30 cellular contexts compared by ENCODE assay signal in genomic region chr5:136143312-136143711, GRCh38. TPM values are rescaled to one million over a fixed set of nuclear protein-coding genes. Genes with fewer than 3 reads are reported as not detected.
"Had no signal": no experiment of that assay in that cellular context is flagged by ENCODE, and none has a peak within 500 bp of the region (broad histone marks: within the 10 kb centered on the region; RNA-seq: fewer than 3 reads in every experiment).

No MANE protein-coding gene starts in this region.

- H3K4me1 ChIP-seq: SJSA1 had no signal

- ATAC-seq: activated CD4-positive, CD25-positive, alpha-beta regulatory T cell treated with anti-CD3 and anti-CD28 coated beads, Interleukin-2, amount 50 U/mL, for 24 hours; activated CD8-positive, alpha-beta T cell treated with anti-CD3 and anti-CD28 coated beads, Interleukin-2, amount 10 ng/mL, durations not matched to agents 7 days and 5 days; SK-N-SH treated with all-trans-retinoic acid at 6 μM for 48 hours; T-cell had no signal

- H3K36me3 ChIP-seq: adrenal gland, Peyer's patch had no signal

- DNase-seq: activated CD4-positive, alpha-beta T cell treated with anti-CD3 and anti-CD28 coated beads for 4 hours; activated CD4-positive, alpha-beta T cell treated with anti-CD3 and anti-CD28 coated beads, Interleukin-2, amount 50 U/mL, for 4 hours; activated CD8-positive, alpha-beta memory T cell treated with anti-CD3 and anti-CD28 coated beads, Interleukin-2, amount 50 U/mL, for 48 hours; activated CD8-positive, alpha-beta T cell treated with anti-CD3 and anti-CD28 coated beads, Interleukin-2, amount 10 ng/mL, durations not matched to agents 7 days and 5 days; activated naive CD4-positive, alpha-beta T cell treated with anti-CD3 and anti-CD28 coated beads, Interleukin-2, amount 50 U/mL, for 16 hours; activated naive CD8-positive, alpha-beta T cell treated with anti-CD3 and anti-CD28 coated beads, Interleukin-2, amount 10 ng/mL, durations not matched to agents 7 days and 5 days; activated T-cell treated with anti-CD3 and anti-CD28 coated beads, Interleukin-2, amount 50 U/mL, for 1 hour; adrenal gland; anterior cingulate cortex; cerebellar nuclear complex; Kasumi-1; NCI-H1092; NCI-H1930; NCI-H2171; NCI-H226; NCI-H510A; NCI-H526 treated with DMSO at 0.1 percent for 48 hours; NCI-H82; Peyer's patch; SHP77; T-cell; T-helper 2 cell; T1000 had no signal

- H3K27ac ChIP-seq: adrenal gland, Peyer's patch, RWPE1, SJSA1 had no signal

- H3K27me3 ChIP-seq: adrenal gland, Peyer's patch, SJSA1 had no signal

- H3K4me3 ChIP-seq: adrenal gland, Peyer's patch, SJSA1 had no signal

- FAIRE-seq: TTC549 had no signal

- H3K9me3 ChIP-seq: adrenal gland, Peyer's patch, SJSA1 had no signal

RNA-seq across cellular contexts. Expression of gene SMIM32, which starts 49.6 kb away (rescaled TPM):
- total RNA-seq: activated CD8-positive, alpha-beta T cell treated with anti-CD3 and anti-CD28 coated beads, Interleukin-2, amount 10 ng/mL, durations not matched to agents 7 days and 5 days; activated naive CD8-positive, alpha-beta T cell treated with anti-CD3 and anti-CD28 coated beads, Interleukin-2, amount 10 ng/mL, durations not matched to agents 7 days and 5 days; adrenal gland; cardiac septum; M059J; SJSA1; T-cell had no signal
- polyA plus RNA-seq: adrenal gland had no signal
